In the genomic region with DNA sequence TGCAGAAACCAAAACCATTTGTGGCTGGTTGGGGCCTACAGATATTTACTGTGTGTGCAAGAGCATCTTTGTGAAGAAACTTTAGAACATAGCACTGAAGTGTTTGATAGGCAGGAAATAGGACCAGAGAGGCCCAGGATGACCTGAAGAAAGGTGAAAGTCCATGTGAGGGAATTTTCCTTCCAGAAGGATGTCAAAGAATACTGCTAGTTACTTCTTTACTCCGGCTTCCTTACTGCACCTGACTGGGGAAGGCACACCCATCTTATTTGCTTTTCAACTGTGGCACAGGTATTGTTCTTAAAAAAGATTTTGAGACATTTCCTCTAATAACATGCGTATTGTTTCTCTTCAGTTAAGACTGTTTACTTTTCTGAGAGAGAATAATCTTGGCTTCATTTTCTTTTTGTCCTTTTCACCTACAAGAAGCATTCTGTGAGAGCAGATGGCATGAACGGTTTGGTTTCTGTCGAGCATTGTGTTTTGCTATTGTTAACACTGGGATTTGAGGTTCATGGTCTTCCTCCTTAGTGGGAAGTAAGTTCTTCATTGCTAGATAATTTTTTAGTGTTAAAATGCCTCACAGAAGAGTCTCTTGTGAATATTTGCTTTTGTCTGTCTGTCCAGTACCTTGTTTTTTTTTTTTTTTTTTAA, we compare ENCODE assay signal across 18 cellular contexts.
"Had no signal": no experiment of that assay in that cellular context is flagged by ENCODE, and none has a peak within 500 bp of the region (broad histone marks: within the 10 kb centered on the region; RNA-seq: fewer than 3 reads in every experiment).

No MANE protein-coding gene starts in this region.

- H3K4me3 ChIP-seq: gastrocnemius medialis, left lung, prostate gland, right lobe of liver, thoracic aorta had no signal

- H3K9me3 ChIP-seq: gastrocnemius medialis, left lung, prostate gland, right lobe of liver, thoracic aorta had no signal

- H3K4me1 ChIP-seq: right lobe of liver had no signal

- DNase-seq: activated CD4-positive, alpha-beta memory T cell treated with anti-CD3 and anti-CD28 coated beads, Interleukin-2, amount 10 ng/mL, durations not matched to agents 7 days and 5 days; activated CD4-positive, alpha-beta T cell treated with anti-CD3 and anti-CD28 coated beads for 36 hours; activated effector memory CD4-positive, alpha-beta T cell treated with anti-CD3 and anti-CD28 coated beads, Interleukin-2, amount 50 U/mL, for 16 hours; activated T-cell treated with anti-CD3 and anti-CD28 coated beads, Interleukin-2, amount 50 U/mL, for 4 hours; caudate nucleus; gastrocnemius medialis; islet precursor cell; left lung; occipital lobe; right lobe of liver; stimulated activated CD4-positive, alpha-beta T cell treated with anti-CD3 and anti-CD28 coated beads, Interleukin-1b, Interleukin-23, amount 100 ng/mL, for 48 hours had no signal

- ATAC-seq: activated CD4-positive, alpha-beta T cell treated with anti-CD3 and anti-CD28 coated beads for 36 hours; activated naive CD4-positive, alpha-beta T cell treated with anti-CD3 and anti-CD28 coated beads, Interleukin-2, amount 50 U/mL, for 72 hours; activated T-cell treated with anti-CD3 and anti-CD28 coated beads, Interleukin-2, amount 50 U/mL, for 4 hours; gastrocnemius medialis; right lobe of liver had no signal

- H3K27ac Mint-ChIP-seq: activated CD4-positive, alpha-beta memory T cell treated with anti-CD3 and anti-CD28 coated beads, Interleukin-2, amount 10 ng/mL, durations not matched to agents 7 days and 5 days; activated CD4-positive, alpha-beta T cell treated with anti-CD3 and anti-CD28 coated beads for 36 hours; memory B cell; T-helper 1 cell treated with Interleukin-12 subunit alpha and Interleukin-12 subunit beta and Interleukin-4 antibody, amounts not matched to agents 30 μg/mL and 1 μg/mL, for 36 hours had no signal

- H3K36me3 ChIP-seq: gastrocnemius medialis, left lung, prostate gland, right lobe of liver, thoracic aorta had no signal

- H3K9me3 Mint-ChIP-seq: activated CD4-positive, alpha-beta memory T cell treated with anti-CD3 and anti-CD28 coated beads, Interleukin-2, amount 10 ng/mL, durations not matched to agents 7 days and 5 days; activated T-cell treated with anti-CD3 and anti-CD28 coated beads, Interleukin-2, amount 50 U/mL, for 4 hours; nephron; T-helper 1 cell treated with Interleukin-12 subunit alpha and Interleukin-12 subunit beta and Interleukin-4 antibody, amounts not matched to agents 30 μg/mL and 1 μg/mL, for 36 hours had no signal

- H3K36me3 Mint-ChIP-seq: memory B cell had no signal

- H3K27me3 ChIP-seq: gastrocnemius medialis, left lung, right lobe of liver had no signal

- H3K4me3 Mint-ChIP-seq: activated CD4-positive, alpha-beta memory T cell treated with anti-CD3 and anti-CD28 coated beads, Interleukin-2, amount 10 ng/mL, durations not matched to agents 7 days and 5 days; activated CD4-positive, alpha-beta T cell treated with anti-CD3 and anti-CD28 coated beads for 36 hours; activated T-cell treated with anti-CD3 and anti-CD28 coated beads, Interleukin-2, amount 50 U/mL, for 4 hours; memory B cell; nephron; T-helper 1 cell treated with Interleukin-12 subunit alpha and Interleukin-12 subunit beta and Interleukin-4 antibody, amounts not matched to agents 30 μg/mL and 1 μg/mL, for 36 hours had no signal

- H3K27ac ChIP-seq: epithelial cell of prostate, gastrocnemius medialis, left lung, prostate gland, right lobe of liver had no signal

- H3K4me1 Mint-ChIP-seq: memory B cell had no signal

- H3K27me3 Mint-ChIP-seq: activated CD4-positive, alpha-beta memory T cell treated with anti-CD3 and anti-CD28 coated beads, Interleukin-2, amount 10 ng/mL, durations not matched to agents 7 days and 5 days; activated CD4-positive, alpha-beta T cell treated with anti-CD3 and anti-CD28 coated beads for 36 hours had no signal
